ENCODE assay signal across 8 cellular contexts in genomic region chr4:70704333-70705145, GRCh38. TPM values are rescaled to one million over a fixed set of nuclear protein-coding genes. Genes with fewer than 3 reads are reported as not detected.
A peak's percentile ranks its signal among the peaks of the same experiment; 100 is the strongest.
DNase-seq lines count a peak whose midpoint lies in the region; ATAC-seq, FAIRE-seq and TF ChIP-seq lines count a peak whose summit lies in the region.

No MANE protein-coding gene starts in this region.

- peaks cover 11% of the 10 kb centered on the region for H3K4me1 ChIP-seq in hepatocyte (ENCODE audit: insufficient read depth)

- no peaks in the 10 kb centered on the region for H3K27me3 ChIP-seq in hepatocyte

- H3K79me2 ChIP-seq in hepatocyte: peaks cover 32% of the 10 kb centered on the region

- no peaks in the 10 kb centered on the region for H3K9me2 ChIP-seq in hepatocyte (replicated peaks; ENCODE audit: insufficient read depth)

- DNase-seq in GM12892 (ENCODE audit: insufficient read length): peak; percentile 61
- DNase-seq in NCI-H1105 (lab: John Stamatoyannopoulos, UW): peak; percentile 58
- peak; percentile 65 for DNase-seq in T-helper 22 cell (ENCODE audit: low read depth)
- DNase-seq in astrocyte of the hippocampus (ENCODE audit: low read depth, low spot score): peak; percentile 94
- peak; percentile 95 for DNase-seq in hepatocyte (ENCODE audit: low spot score)
- peak; percentile 82 for DNase-seq in retina
- DNase-seq in middle frontal gyrus (ENCODE audit: extremely low spot score, low spot score): no peak

- ATAC-seq in HG02623 (IDR thresholded peaks at IDR 0.05; ENCODE audit: unreplicated experiment): peak; percentile 60

- H3K4me2 ChIP-seq in hepatocyte: peak overlapping the region; percentile 87

- TF ChIP-seq CTCF in hepatocyte (IDR thresholded peaks at IDR 0.05; ENCODE audit: poor library complexity): peak; percentile 57

- 1% methylated on average over 35 of the region's 86 CpGs for WGBS in hepatocyte (ENCODE audit: low lambda C conversion rate, missing lambda C conversion rate)

- H2AFZ ChIP-seq in hepatocyte: peak overlapping the region; percentile 66

- peak overlapping the region; percentile 49 for H3K4me3 ChIP-seq in hepatocyte

- H3K27ac ChIP-seq in hepatocyte: peak overlapping the region; percentile 94

- H4K20me1 ChIP-seq in hepatocyte (ENCODE audit: insufficient read depth, poor library complexity, severe bottlenecking): no peaks in the 10 kb centered on the region

- no peaks in the 10 kb centered on the region for H3K9me3 ChIP-seq in hepatocyte (ENCODE audit: low read depth)

- peak; percentile 85 for FAIRE-seq in GM12892 (lab: Jason Lieb, UNC)

- H3K36me3 ChIP-seq in hepatocyte (replicated peaks; ENCODE audit: insufficient read depth, low read depth): no peaks in the 10 kb centered on the region

- no peak for TF ChIP-seq POLR2A in GM12892 (IDR thresholded peaks at IDR 0.05; ENCODE audit: low read depth, low read length)

RNA-seq across cellular contexts. Expression of gene UTP3, which starts 16.2 kb away (rescaled TPM):
- 26.0 TPM for polyA plus RNA-seq in GM12892 (2012; ENCODE audit: missing spikeins)
- total RNA-seq in hepatocyte: 16.2 and 19.8 TPM in 2 replicates
- 12.0 and 13.9 TPM in 2 replicates for polyA plus RNA-seq in hepatocyte

RNA-seq across cellular contexts. Expression of gene RUFY3, which starts 17.2 kb away (rescaled TPM):
- 8.2 TPM for polyA plus RNA-seq in GM12892 (2012; ENCODE audit: missing spikeins)
- 31.2 and 40.1 TPM in 2 replicates for total RNA-seq in hepatocyte
- 22.2 and 25.6 TPM in 2 replicates for polyA plus RNA-seq in hepatocyte

RNA-seq across cellular contexts. Expression of gene JCHAIN, which starts 38.2 kb away (rescaled TPM):
- 270 TPM for polyA plus RNA-seq in GM12892 (2012; ENCODE audit: missing spikeins)
- total RNA-seq in hepatocyte: 0.44 TPM in 1 of 2 replicates, not detected in the other
- not detected in 2 replicates for polyA plus RNA-seq in hepatocyte
